8 cellular contexts compared by ENCODE assay signal in genomic region chr12:70733385-70733784, GRCh38.
DNase-seq lines count a peak whose midpoint lies in the region; FAIRE-seq and TF ChIP-seq lines count a peak whose summit lies in the region.

No MANE protein-coding gene starts in this region.

- H3K9me3 ChIP-seq in HEK293 (ENCODE audit: control insufficient read depth, insufficient read depth, low read depth, low read length) = no peaks in the 10 kb centered on the region

- H3K4me1 ChIP-seq in HEK293 (ENCODE audit: control insufficient read depth, insufficient read depth, low read length) = no peaks in the 10 kb centered on the region

- POLR2A ChIA-PET in HEK293 (lab: Yijun Ruan, JAX) = no interaction called here

- no peak overlapping the region for H3K27ac Mint-ChIP-seq in mesothelial cell of epicardium

- FAIRE-seq in RCC 7860 (lab: Jason Lieb, UNC) (peak; percentile 78), endometrium (lab: Jason Lieb, UNC) (peak; percentile 96)

- no peak overlapping the region for H3K27ac ChIP-seq in HEK293 (ENCODE audit: extremely low read depth, low read depth, low read length)

- peaks cover 8% of the 10 kb centered on the region for H3K9me3 Mint-ChIP-seq in mesothelial cell of epicardium

- TF ChIP-seq CTCF in GM12873 (IDR thresholded peaks at IDR 0.05; ENCODE audit: insufficient read depth, low read depth, low read length, missing control alignments) (peak; percentile 63), HEK293 (tag by site-specific recombination; IDR thresholded peaks at IDR 0.05) (no peak), mesothelial cell of epicardium (IDR thresholded peaks at IDR 0.05; ENCODE audit: unreplicated experiment) (peak; percentile 80)

- no peaks in the 10 kb centered on the region for H3K36me3 Mint-ChIP-seq in mesothelial cell of epicardium

- H3K4me3 ChIP-seq in HEK293 (ENCODE audit: low read depth, low read length) = no peak overlapping the region

- peaks cover 16% of the 10 kb centered on the region for H3K27me3 Mint-ChIP-seq in mesothelial cell of epicardium (ENCODE audit: low read depth)

- no peaks in the 10 kb centered on the region for H3K4me1 Mint-ChIP-seq in mesothelial cell of epicardium

- CTCF ChIA-PET in HEK293 (lab: Yijun Ruan, JAX) = interaction anchor here (0.6 to 2.9 kb wide), 13 partner anchors 9 to 632 kb away, joined by 3 to 12 read pairs (median 4); no protein-coding TSS in a partner anchor

- no peaks in the 10 kb centered on the region for H3K36me3 ChIP-seq in HEK293 (ENCODE audit: control insufficient read depth in 2 of 2, insufficient read depth in 1 of 2, low read length in 2 of 2)

- no peak overlapping the region for H3K4me3 Mint-ChIP-seq in mesothelial cell of epicardium

- DNase-seq in A172 (ENCODE audit: low spot score) (peak; percentile 70), LHCN-M2 (ENCODE audit: low read depth) (peak; percentile 75), RCC 7860 (ENCODE audit: low spot score) (peak; percentile 37), mesothelial cell of epicardium (ENCODE audit: low spot score in 2 of 2, unreplicated experiment in 2 of 2) (no peak), T-helper 9 cell (no peak)

TF ChIP-seq in HEK293, 187 proteins besides CTCF, POLR2A, EP300 and RAD21:
- TF ChIP-seq ZNF362 (tag by site-specific recombination; IDR thresholded peaks at IDR 0.05) (0 out of 2 replicates have a peak, but pooled peaks have one; percentile 68), ZNF654 (tag by site-specific recombination; IDR thresholded peaks at IDR 0.05; ENCODE audit: low read depth) (peak; percentile 84), ZNF660 (tag by site-specific recombination; IDR thresholded peaks at IDR 0.05) (peak; percentile 39; the same call in 1 of the 2 replicates), ZNF600 (tag by site-specific recombination; IDR thresholded peaks at IDR 0.05) (no peak)
- TF ChIP-seq, protein P1, sequence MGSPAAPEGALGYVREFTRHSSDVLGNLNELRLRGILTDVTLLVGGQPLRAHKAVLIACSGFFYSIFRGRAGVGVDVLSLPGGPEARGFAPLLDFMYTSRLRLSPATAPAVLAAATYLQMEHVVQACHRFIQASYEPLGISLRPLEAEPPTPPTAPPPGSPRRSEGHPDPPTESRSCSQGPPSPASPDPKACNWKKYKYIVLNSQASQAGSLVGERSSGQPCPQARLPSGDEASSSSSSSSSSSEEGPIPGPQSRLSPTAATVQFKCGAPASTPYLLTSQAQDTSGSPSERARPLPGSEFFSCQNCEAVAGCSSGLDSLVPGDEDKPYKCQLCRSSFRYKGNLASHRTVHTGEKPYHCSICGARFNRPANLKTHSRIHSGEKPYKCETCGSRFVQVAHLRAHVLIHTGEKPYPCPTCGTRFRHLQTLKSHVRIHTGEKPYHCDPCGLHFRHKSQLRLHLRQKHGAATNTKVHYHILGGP (tag by site-specific recombination; IDR thresholded peaks at IDR 0.05) = no peak

Comparison
In these comparisons a context has a peak if more than half of its experiments do, and no peak if none do; other contexts are left out.
1. DNase-seq: peak in A172 (single experiment), LHCN-M2 (single experiment) and RCC 7860 (single experiment); none in mesothelial cell of epicardium (0 of 2) and T-helper 9 cell (single experiment).